1 cellular context compared by ENCODE assay signal in genomic region chr17:81976332-81977210, GRCh38.
TF ChIP-seq lines count a peak whose summit lies in the region.

No MANE protein-coding gene starts in this region.

TF ChIP-seq in K562, 482 proteins besides CTCF, POLR2A, EP300 and RAD21 (continued from another document and continues in another):
- TF ChIP-seq, protein P1, sequence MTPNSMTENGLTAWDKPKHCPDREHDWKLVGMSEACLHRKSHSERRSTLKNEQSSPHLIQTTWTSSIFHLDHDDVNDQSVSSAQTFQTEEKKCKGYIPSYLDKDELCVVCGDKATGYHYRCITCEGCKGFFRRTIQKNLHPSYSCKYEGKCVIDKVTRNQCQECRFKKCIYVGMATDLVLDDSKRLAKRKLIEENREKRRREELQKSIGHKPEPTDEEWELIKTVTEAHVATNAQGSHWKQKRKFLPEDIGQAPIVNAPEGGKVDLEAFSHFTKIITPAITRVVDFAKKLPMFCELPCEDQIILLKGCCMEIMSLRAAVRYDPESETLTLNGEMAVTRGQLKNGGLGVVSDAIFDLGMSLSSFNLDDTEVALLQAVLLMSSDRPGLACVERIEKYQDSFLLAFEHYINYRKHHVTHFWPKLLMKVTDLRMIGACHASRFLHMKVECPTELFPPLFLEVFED (CRISPR knock-in tag; conservative IDR thresholded peaks at IDR 0.05), result 0 out of 2 replicates have a peak, but pooled peaks have one; percentile 46
- TF ChIP-seq TEAD1 (CRISPR knock-in tag; IDR thresholded peaks at IDR 0.05), result no peak
- TF ChIP-seq ID3 (CRISPR knock-in tag; IDR thresholded peaks at IDR 0.05), result no peak
- TF ChIP-seq ID3 (tag; IDR thresholded peaks at IDR 0.05), result peak; percentile 62
- TF ChIP-seq HNRNPH1 (optimal IDR thresholded peaks at IDR 0.05; ENCODE audit: low read depth, low read length), result no peak
- TF ChIP-seq ZNF699 (CRISPR knock-in tag; IDR thresholded peaks at IDR 0.05; ENCODE audit: insufficient replicate concordance), result no peak
- TF ChIP-seq ZNF23 (CRISPR knock-in tag; IDR thresholded peaks at IDR 0.05), result no peak
- TF ChIP-seq GATAD2A (IDR thresholded peaks at IDR 0.05), result no peak
- 0 out of 2 replicates have a peak, but pooled peaks have one; percentile 49 for TF ChIP-seq NR4A1 (CRISPR knock-in tag; IDR thresholded peaks at IDR 0.05)
- 0 out of 2 replicates have a peak, but pooled peaks have one; percentile 32 for TF ChIP-seq NR4A1 (tag; IDR thresholded peaks at IDR 0.05)
- TF ChIP-seq ZNF133 (CRISPR knock-in tag; IDR thresholded peaks at IDR 0.05), result no peak
- peak in 1 of 2 experiments; percentile 61; a peak in 2 of 4 replicates for TF ChIP-seq HDAC1 (IDR thresholded peaks at IDR 0.05)
- no peak for TF ChIP-seq U2AF1 (optimal IDR thresholded peaks at IDR 0.05; ENCODE audit: low read depth, low read length)
- no peak for TF ChIP-seq HDAC6 (IDR thresholded peaks at IDR 0.05; ENCODE audit: low read depth, low read length)
- no peak for TF ChIP-seq SMAD2 (IDR thresholded peaks at IDR 0.05; ENCODE audit: low read depth, low read length)
- TF ChIP-seq ZNF212 (CRISPR knock-in tag; IDR thresholded peaks at IDR 0.05), result no peak
- 0 out of 2 replicates have a peak, but pooled peaks have one; percentile 18 for TF ChIP-seq ZNF311 (CRISPR knock-in tag; IDR thresholded peaks at IDR 0.05)
- TF ChIP-seq ZNF217 (CRISPR knock-in tag; IDR thresholded peaks at IDR 0.05), result 0 out of 2 replicates have a peak, but pooled peaks have one; percentile 65
- no peak for TF ChIP-seq FOXM1 (IDR thresholded peaks at IDR 0.05; ENCODE audit: low read depth)
- TF ChIP-seq FOXM1 (CRISPR knock-in tag; IDR thresholded peaks at IDR 0.05; ENCODE audit: low read depth), result 0 out of 2 replicates have a peak, but pooled peaks have one; percentile 61
- TF ChIP-seq PYGO2 (tag; IDR thresholded peaks at IDR 0.05), result no peak
- no peak for TF ChIP-seq CBFA2T2 (conservative IDR thresholded peaks at IDR 0.05)
- TF ChIP-seq, protein P2, sequence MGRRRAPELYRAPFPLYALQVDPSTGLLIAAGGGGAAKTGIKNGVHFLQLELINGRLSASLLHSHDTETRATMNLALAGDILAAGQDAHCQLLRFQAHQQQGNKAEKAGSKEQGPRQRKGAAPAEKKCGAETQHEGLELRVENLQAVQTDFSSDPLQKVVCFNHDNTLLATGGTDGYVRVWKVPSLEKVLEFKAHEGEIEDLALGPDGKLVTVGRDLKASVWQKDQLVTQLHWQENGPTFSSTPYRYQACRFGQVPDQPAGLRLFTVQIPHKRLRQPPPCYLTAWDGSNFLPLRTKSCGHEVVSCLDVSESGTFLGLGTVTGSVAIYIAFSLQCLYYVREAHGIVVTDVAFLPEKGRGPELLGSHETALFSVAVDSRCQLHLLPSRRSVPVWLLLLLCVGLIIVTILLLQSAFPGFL (CRISPR knock-in tag; IDR thresholded peaks at IDR 0.05), result 0 out of 2 replicates have a peak, but pooled peaks have one; percentile 79
- TF ChIP-seq POU5F1 (IDR thresholded peaks at IDR 0.05; ENCODE audit: borderline replicate concordance, low read depth, low read length, partially characterized antibody), result no peak
- TF ChIP-seq KLF1 (tag; IDR thresholded peaks at IDR 0.05), result 0 out of 2 replicates have a peak, but pooled peaks have one; percentile 33
- TF ChIP-seq COPS2 (conservative IDR thresholded peaks at IDR 0.05), result no peak
- no peak; the same call in 1 of the 2 replicates for TF ChIP-seq XRCC3 (IDR thresholded peaks at IDR 0.05)
- TF ChIP-seq BCOR (IDR thresholded peaks at IDR 0.05), result 0 out of 2 replicates have a peak, but pooled peaks have one; percentile 25
- peak in 1 of 2 experiments; percentile 21; a peak in 3 of 4 replicates for TF ChIP-seq MAZ (CRISPR knock-in tag; conservative IDR thresholded peaks at IDR 0.05 in 1 of 2, IDR thresholded peaks at IDR 0.05 in 1 of 2)
- 0 out of 2 replicates have a peak, but pooled peaks have one; percentile 38 for TF ChIP-seq SRSF3 (IDR thresholded peaks at IDR 0.05; ENCODE audit: insufficient read depth, low read length)
- no peak for TF ChIP-seq HBP1 (CRISPR knock-in tag; IDR thresholded peaks at IDR 0.05)
- TF ChIP-seq ZNF57 (CRISPR knock-in tag; IDR thresholded peaks at IDR 0.05), result no peak
- TF ChIP-seq HNRNPUL1 (IDR thresholded peaks at IDR 0.05; ENCODE audit: low read length), result no peak
- no peak for TF ChIP-seq ZNF561 (CRISPR knock-in tag; conservative IDR thresholded peaks at IDR 0.05)
- TF ChIP-seq, protein P3, sequence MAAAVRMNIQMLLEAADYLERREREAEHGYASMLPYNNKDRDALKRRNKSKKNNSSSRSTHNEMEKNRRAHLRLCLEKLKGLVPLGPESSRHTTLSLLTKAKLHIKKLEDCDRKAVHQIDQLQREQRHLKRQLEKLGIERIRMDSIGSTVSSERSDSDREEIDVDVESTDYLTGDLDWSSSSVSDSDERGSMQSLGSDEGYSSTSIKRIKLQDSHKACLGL (CRISPR knock-in tag; IDR thresholded peaks at IDR 0.05; ENCODE audit: borderline replicate concordance, poor library complexity, severe bottlenecking), result no peak
- TF ChIP-seq SPI1 (IDR thresholded peaks at IDR 0.05; ENCODE audit: borderline replicate concordance, low read depth, low read length), result peak; percentile 61; the same call in 1 of the 2 replicates
- no peak for TF ChIP-seq ZBTB34 (CRISPR knock-in tag; IDR thresholded peaks at IDR 0.05)
- TF ChIP-seq WHSC1 (IDR thresholded peaks at IDR 0.05; ENCODE audit: low read length), result no peak
- no peak for TF ChIP-seq PRMT5 (CRISPR knock-in tag; IDR thresholded peaks at IDR 0.05)
- no peak; the same call in 1 of the 2 replicates for TF ChIP-seq ARID1B (IDR thresholded peaks at IDR 0.05)
- TF ChIP-seq NFE2L1 (tag; IDR thresholded peaks at IDR 0.05; ENCODE audit: borderline replicate concordance, low read depth), result no peak
- no peak for TF ChIP-seq FOXK2 (conservative IDR thresholded peaks at IDR 0.05 in 1 of 2, IDR thresholded peaks at IDR 0.05 in 1 of 2; ENCODE audit: low read depth in 2 of 2)
- TF ChIP-seq, protein P4, sequence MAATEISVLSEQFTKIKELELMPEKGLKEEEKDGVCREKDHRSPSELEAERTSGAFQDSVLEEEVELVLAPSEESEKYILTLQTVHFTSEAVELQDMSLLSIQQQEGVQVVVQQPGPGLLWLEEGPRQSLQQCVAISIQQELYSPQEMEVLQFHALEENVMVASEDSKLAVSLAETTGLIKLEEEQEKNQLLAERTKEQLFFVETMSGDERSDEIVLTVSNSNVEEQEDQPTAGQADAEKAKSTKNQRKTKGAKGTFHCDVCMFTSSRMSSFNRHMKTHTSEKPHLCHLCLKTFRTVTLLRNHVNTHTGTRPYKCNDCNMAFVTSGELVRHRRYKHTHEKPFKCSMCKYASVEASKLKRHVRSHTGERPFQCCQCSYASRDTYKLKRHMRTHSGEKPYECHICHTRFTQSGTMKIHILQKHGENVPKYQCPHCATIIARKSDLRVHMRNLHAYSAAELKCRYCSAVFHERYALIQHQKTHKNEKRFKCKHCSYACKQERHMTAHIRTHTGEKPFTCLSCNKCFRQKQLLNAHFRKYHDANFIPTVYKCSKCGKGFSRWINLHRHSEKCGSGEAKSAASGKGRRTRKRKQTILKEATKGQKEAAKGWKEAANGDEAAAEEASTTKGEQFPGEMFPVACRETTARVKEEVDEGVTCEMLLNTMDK (IDR thresholded peaks at IDR 0.05; ENCODE audit: borderline replicate concordance, insufficient read depth, low read depth, low read length, poor library complexity, severe bottlenecking), result no peak
- TF ChIP-seq ZC3H11A (IDR thresholded peaks at IDR 0.05; ENCODE audit: low read depth, low read length), result no peak
- TF ChIP-seq NELFE (IDR thresholded peaks at IDR 0.05; ENCODE audit: insufficient read depth, insufficient read length), result no peak
- TF ChIP-seq, protein P5, sequence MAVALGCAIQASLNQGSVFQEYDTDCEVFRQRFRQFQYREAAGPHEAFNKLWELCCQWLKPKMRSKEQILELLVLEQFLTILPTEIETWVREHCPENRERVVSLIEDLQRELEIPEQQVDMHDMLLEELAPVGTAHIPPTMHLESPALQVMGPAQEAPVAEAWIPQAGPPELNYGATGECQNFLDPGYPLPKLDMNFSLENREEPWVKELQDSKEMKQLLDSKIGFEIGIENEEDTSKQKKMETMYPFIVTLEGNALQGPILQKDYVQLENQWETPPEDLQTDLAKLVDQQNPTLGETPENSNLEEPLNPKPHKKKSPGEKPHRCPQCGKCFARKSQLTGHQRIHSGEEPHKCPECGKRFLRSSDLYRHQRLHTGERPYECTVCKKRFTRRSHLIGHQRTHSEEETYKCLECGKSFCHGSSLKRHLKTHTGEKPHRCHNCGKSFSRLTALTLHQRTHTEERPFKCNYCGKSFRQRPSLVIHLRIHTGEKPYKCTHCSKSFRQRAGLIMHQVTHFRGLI (CRISPR knock-in tag; IDR thresholded peaks at IDR 0.05), result 0 out of 2 replicates have a peak, but pooled peaks have one; percentile 40
- no peak for TF ChIP-seq HNRNPK (IDR thresholded peaks at IDR 0.05; ENCODE audit: low read depth, low read length, poor library complexity, severe bottlenecking)
- no peak for TF ChIP-seq ZKSCAN3 (CRISPR knock-in tag; IDR thresholded peaks at IDR 0.05)
- TF ChIP-seq NFIC (IDR thresholded peaks at IDR 0.05), result peak; percentile 29; the same call in 1 of the 2 replicates
- no peak for TF ChIP-seq RBFOX2 (IDR thresholded peaks at IDR 0.05; ENCODE audit: low read depth, low read length)
- TF ChIP-seq ZNF124 (CRISPR knock-in tag; IDR thresholded peaks at IDR 0.05), result no peak
- no peak for TF ChIP-seq SRF (CRISPR knock-in tag; IDR thresholded peaks at IDR 0.05)
- no peak for TF ChIP-seq HNRNPLL (IDR thresholded peaks at IDR 0.05; ENCODE audit: low read depth, low read length, poor library complexity, severe bottlenecking)
- no peak for TF ChIP-seq ZNF668 (CRISPR knock-in tag; IDR thresholded peaks at IDR 0.05)
- 0 out of 2 replicates have a peak, but pooled peaks have one; percentile 63 for TF ChIP-seq ZNF609 (CRISPR knock-in tag; IDR thresholded peaks at IDR 0.05; ENCODE audit: borderline replicate concordance)
- no peak; a peak in 1 of 4 replicates for TF ChIP-seq CSDE1 (IDR thresholded peaks at IDR 0.05)
- no peak for TF ChIP-seq ZNF24 (IDR thresholded peaks at IDR 0.05)
- TF ChIP-seq MTA3 (IDR thresholded peaks at IDR 0.05; ENCODE audit: borderline replicate concordance), result no peak
